ENCODE assay signal across 10 cellular contexts in the genomic region with DNA sequence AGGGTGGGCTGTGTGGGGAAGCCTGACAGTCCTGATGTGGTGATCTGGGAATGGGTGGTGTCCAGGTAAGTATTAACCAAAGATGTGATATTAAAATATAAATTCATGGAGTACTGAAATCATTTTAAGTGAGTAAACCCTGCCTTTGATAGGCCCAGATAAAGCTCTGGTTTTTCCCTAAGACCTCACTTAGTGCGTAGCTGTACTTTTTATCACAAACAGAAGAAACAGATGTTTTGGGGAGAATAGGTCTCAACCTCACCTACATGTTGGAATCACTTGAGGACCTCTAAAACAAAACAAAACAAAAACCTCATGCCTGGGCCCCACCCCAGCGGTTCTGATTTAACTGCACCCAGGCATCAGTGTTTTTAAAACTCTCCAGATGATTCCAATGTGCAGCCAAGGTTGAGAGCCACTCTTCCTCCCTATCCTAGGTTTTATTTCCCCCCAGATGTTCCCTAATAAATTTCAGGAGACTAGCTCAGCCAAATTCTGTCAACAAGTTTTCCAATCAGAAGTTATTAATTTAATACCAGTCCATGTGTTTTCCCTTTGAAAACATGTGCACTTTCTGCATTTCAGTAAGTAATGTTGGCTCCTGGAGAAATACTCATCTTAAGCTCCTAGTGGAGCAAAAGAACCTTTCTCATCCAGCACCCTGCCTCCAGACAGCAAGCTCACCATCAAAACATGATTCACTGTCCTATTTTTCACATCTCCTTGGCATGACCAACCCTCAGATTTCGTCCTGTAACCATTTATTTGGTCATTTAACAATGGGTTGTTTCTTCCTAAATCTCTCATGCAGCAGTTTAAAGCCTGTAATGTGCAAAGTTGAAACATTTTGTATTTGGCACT. TPM values are rescaled to one million over a fixed set of nuclear protein-coding genes. Genes with fewer than 3 reads are reported as not detected.
DNase-seq lines count a peak whose midpoint lies in the region; ATAC-seq, FAIRE-seq and TF ChIP-seq lines count a peak whose summit lies in the region.
"Had no signal": no experiment of that assay in that cellular context is flagged by ENCODE, and none has a peak within 500 bp of the region (broad histone marks: within the 10 kb centered on the region; RNA-seq: fewer than 3 reads in every experiment).

No MANE protein-coding gene starts in this region.

- no peaks in the 10 kb centered on the region for H3K27me3 ChIP-seq in subcutaneous abdominal adipose tissue (ENCODE audit: control insufficient read depth in 5 of 5, insufficient read depth in 4 of 5, low read length in 5 of 5)
- H3K27me3 ChIP-seq: transverse colon had no signal

- H3K4me3 Mint-ChIP-seq in activated naive CD4-positive, alpha-beta T cell treated with anti-CD3 and anti-CD28 coated beads, Interleukin-2, amount 10 ng/mL, durations not matched to agents 7 days and 5 days = no peak overlapping the region
- no peak overlapping the region for H3K4me3 Mint-ChIP-seq in activated CD4-positive, alpha-beta memory T cell treated with anti-CD3 and anti-CD28 coated beads, Interleukin-2, amount 10 ng/mL, durations not matched to agents 7 days and 5 days

- H3K9ac ChIP-seq in subcutaneous abdominal adipose tissue (ENCODE audit: low read length in 5 of 5) = no peak overlapping the region

- H3K4me3 ChIP-seq in fibroblast of the aortic adventitia (ENCODE audit: low read depth, low read length) = no peak overlapping the region
- H3K4me3 ChIP-seq in subcutaneous abdominal adipose tissue (ENCODE audit: low read depth in 1 of 5, low read length in 5 of 5) = no peak overlapping the region
- H3K4me3 ChIP-seq: transverse colon had no signal

- no peak for ATAC-seq in GM21528 (IDR thresholded peaks at IDR 0.05; ENCODE audit: low FRiP score, unreplicated experiment)

- FAIRE-seq in GM12892 (lab: Jason Lieb, UNC) = no peak

- no peak for TF ChIP-seq CTCF in fibroblast of the aortic adventitia (IDR thresholded peaks at IDR 0.05; ENCODE audit: insufficient read depth, low read length)

- CTCF ChIA-PET in activated naive CD4-positive, alpha-beta T cell treated with anti-CD3 and anti-CD28 coated beads, Interleukin-2, amount 10 ng/mL, durations not matched to agents 7 days and 5 days (lab: Charles Lee) = interaction anchor here (2.8 to 3.0 kb wide), 2 partner anchors 28 to 103 kb away, joined by 9 to 12 read pairs; partner anchors contain the start of gene LRRC8C
- CTCF ChIA-PET in activated CD4-positive, alpha-beta memory T cell treated with anti-CD3 and anti-CD28 coated beads, Interleukin-2, amount 10 ng/mL, durations not matched to agents 7 days and 5 days (lab: Charles Lee) = interaction anchor here (0.9 to 2.8 kb wide), 6 partner anchors 10 to 102 kb away, joined by 3 to 15 read pairs (median 4); no protein-coding TSS in a partner anchor

- H3K36me3 ChIP-seq in subcutaneous abdominal adipose tissue (ENCODE audit: control insufficient read depth in 5 of 5, insufficient read depth in 5 of 5, low read length in 5 of 5) = peaks cover 0 to 2% (median 0%) of the 10 kb centered on the region in 5 donors
- H3K36me3 ChIP-seq: transverse colon had no signal

- TF ChIP-seq POLR2A in GM12892 (IDR thresholded peaks at IDR 0.05; ENCODE audit: low read depth, low read length) = no peak

- POLR2A ChIA-PET in activated CD4-positive, alpha-beta memory T cell treated with anti-CD3 and anti-CD28 coated beads, Interleukin-2, amount 10 ng/mL, durations not matched to agents 7 days and 5 days (lab: Charles Lee) = interaction anchor here (0.7 to 12.8 kb wide), 10 partner anchors 9 to 114 kb away, joined by 3 to 139 read pairs (median 12); partner anchors contain the start of gene LRRC8C

- H3K9me3 ChIP-seq in subcutaneous abdominal adipose tissue (ENCODE audit: control insufficient read depth in 5 of 5, low read length in 5 of 5) = no peaks in the 10 kb centered on the region

- no peak for DNase-seq in activated naive CD4-positive, alpha-beta T cell treated with anti-CD3 and anti-CD28 coated beads, Interleukin-2, amount 10 ng/mL, durations not matched to agents 7 days and 5 days
- DNase-seq in activated naive CD4-positive, alpha-beta T cell treated with anti-CD3 and anti-CD28 coated beads, Interleukin-2, amount 50 U/mL, for 16 hours = no peak
- DNase-seq in activated CD4-positive, alpha-beta memory T cell treated with anti-CD3 and anti-CD28 coated beads, Interleukin-2, amount 10 ng/mL, durations not matched to agents 7 days and 5 days = no peak
- DNase-seq in fibroblast of the aortic adventitia (ENCODE audit: low read depth) (peak; percentile 51), GM12892 (ENCODE audit: insufficient read length) (no peak), iPS-NIHi7 (ENCODE audit: extremely low spot score) (no peak)
- DNase-seq: NCI-H510A, transverse colon had no signal

- H3K9me3 Mint-ChIP-seq in activated naive CD4-positive, alpha-beta T cell treated with anti-CD3 and anti-CD28 coated beads, Interleukin-2, amount 10 ng/mL, durations not matched to agents 7 days and 5 days = peaks cover 28% of the 10 kb centered on the region
- H3K9me3 Mint-ChIP-seq in activated CD4-positive, alpha-beta memory T cell treated with anti-CD3 and anti-CD28 coated beads, Interleukin-2, amount 10 ng/mL, durations not matched to agents 7 days and 5 days = peaks cover 9% of the 10 kb centered on the region

- H3K27me3 Mint-ChIP-seq in activated naive CD4-positive, alpha-beta T cell treated with anti-CD3 and anti-CD28 coated beads, Interleukin-2, amount 10 ng/mL, durations not matched to agents 7 days and 5 days = no peaks in the 10 kb centered on the region
- H3K27me3 Mint-ChIP-seq in activated CD4-positive, alpha-beta memory T cell treated with anti-CD3 and anti-CD28 coated beads, Interleukin-2, amount 10 ng/mL, durations not matched to agents 7 days and 5 days = no peaks in the 10 kb centered on the region

- H3K36me3 Mint-ChIP-seq in activated naive CD4-positive, alpha-beta T cell treated with anti-CD3 and anti-CD28 coated beads, Interleukin-2, amount 10 ng/mL, durations not matched to agents 7 days and 5 days = peaks cover 67% of the 10 kb centered on the region
- peaks cover 60% of the 10 kb centered on the region for H3K36me3 Mint-ChIP-seq in activated CD4-positive, alpha-beta memory T cell treated with anti-CD3 and anti-CD28 coated beads, Interleukin-2, amount 10 ng/mL, durations not matched to agents 7 days and 5 days (ENCODE audit: low read depth)

- peaks cover 88% of the 10 kb centered on the region for H3K4me1 Mint-ChIP-seq in activated naive CD4-positive, alpha-beta T cell treated with anti-CD3 and anti-CD28 coated beads, Interleukin-2, amount 10 ng/mL, durations not matched to agents 7 days and 5 days
- peaks cover 88% of the 10 kb centered on the region for H3K4me1 Mint-ChIP-seq in activated CD4-positive, alpha-beta memory T cell treated with anti-CD3 and anti-CD28 coated beads, Interleukin-2, amount 10 ng/mL, durations not matched to agents 7 days and 5 days

- peak overlapping the region; percentile 90 for H3K27ac Mint-ChIP-seq in activated naive CD4-positive, alpha-beta T cell treated with anti-CD3 and anti-CD28 coated beads, Interleukin-2, amount 10 ng/mL, durations not matched to agents 7 days and 5 days
- H3K27ac Mint-ChIP-seq in activated CD4-positive, alpha-beta memory T cell treated with anti-CD3 and anti-CD28 coated beads, Interleukin-2, amount 10 ng/mL, durations not matched to agents 7 days and 5 days = peak overlapping the region; percentile 81

- peak overlapping the region; percentile 42 for H3K27ac ChIP-seq in subcutaneous abdominal adipose tissue (ENCODE audit: low read depth, low read length)
- H3K27ac ChIP-seq: transverse colon had no signal

- peaks cover 9 to 48% (median 19%) of the 10 kb centered on the region in 5 donors for H3K4me1 ChIP-seq in subcutaneous abdominal adipose tissue (ENCODE audit: control insufficient read depth in 5 of 5, insufficient read depth in 5 of 5, low read length in 5 of 5)

RNA-seq across cellular contexts. Expression of gene LRRC8C, which starts 27.4 kb away (rescaled TPM):
- 10 to 100 TPM; 52.5 to 55.6 TPM for total RNA-seq in activated CD4-positive, alpha-beta memory T cell treated with anti-CD3 and anti-CD28 coated beads, Interleukin-2, amount 10 ng/mL, durations not matched to agents 7 days and 5 days
- total RNA-seq in fibroblast of the aortic adventitia (ENCODE audit: low replicate concordance) = 6.0 and 25.3 TPM in 2 replicates
- 1.3 TPM for polyA plus RNA-seq in GM12892 (2012; ENCODE audit: missing spikeins)
